In genomic region chr18:50969448-50969847, GRCh38 we compare ENCODE assay signal across 10 cellular contexts. TPM values are rescaled to one million over a fixed set of nuclear protein-coding genes. Genes with fewer than 3 reads are reported as not detected.
DNase-seq lines count a peak whose midpoint lies in the region; ATAC-seq and TF ChIP-seq lines count a peak whose summit lies in the region.
"Had no signal": no experiment of that assay in that cellular context is flagged by ENCODE, and none has a peak within 500 bp of the region (broad histone marks: within the 10 kb centered on the region; RNA-seq: fewer than 3 reads in every experiment).

No MANE protein-coding gene starts in this region.

- H3K9me3 ChIP-seq in BLaER1 (no peaks in the 10 kb centered on the region), HCT116 (ENCODE audit: control insufficient read depth in 1 of 2, insufficient read depth in 1 of 2, low read depth in 1 of 2, low read length in 2 of 2) (no peaks in the 10 kb centered on the region)
- H3K9me3 ChIP-seq in naive thymus-derived CD4-positive, alpha-beta T cell (ENCODE audit: control insufficient read depth in 2 of 3, low read length in 3 of 3) = no peaks in the 10 kb centered on the region

- no peak overlapping the region for H3K27ac ChIP-seq in BLaER1
- H3K27ac ChIP-seq in HCT116 (ENCODE audit: low read depth, low read length) = no peak overlapping the region
- H3K27ac ChIP-seq in naive thymus-derived CD4-positive, alpha-beta T cell (ENCODE audit: low read depth, low read length) = no peak overlapping the region

- TF ChIP-seq CTCF in HCT116 (IDR thresholded peaks at IDR 0.05 in 2 of 3, conservative IDR thresholded peaks at IDR 0.05 in 1 of 3; ENCODE audit: borderline replicate concordance in 1 of 3, insufficient read depth in 1 of 3, low read depth in 2 of 3, low read length in 2 of 3) (no peak), GM10248 (IDR thresholded peaks at IDR 0.05; ENCODE audit: control extremely low read depth, extremely low read depth, low read depth, missing control alignments) (no peak)

- BruUV-seq in HCT116 (replicated peaks; lab: Mats Ljungman, UMichigan) = no TSS peak

- H3K27me3 ChIP-seq in BLaER1 = no peaks in the 10 kb centered on the region
- no peaks in the 10 kb centered on the region for H3K27me3 ChIP-seq in HCT116 (ENCODE audit: insufficient read depth, low read length)
- no peaks in the 10 kb centered on the region for H3K27me3 ChIP-seq in naive thymus-derived CD4-positive, alpha-beta T cell (ENCODE audit: control insufficient read depth in 2 of 2, insufficient read depth in 2 of 2, low read length in 2 of 2)

- no peak overlapping the region for H2AFZ ChIP-seq in HCT116 (ENCODE audit: low read depth, low read length, poor library complexity, severe bottlenecking)

- H3K4me3 ChIP-seq in BLaER1 (0 out of 2 replicates have a peak overlapping the region, but pooled peaks have one; percentile 91), HCT116 (replicated peaks in 1 of 2; ENCODE audit: low read depth in 1 of 2, low read length in 2 of 2) (peak overlapping the region; percentile 69 to 92; a peak in 3 of 4 replicates)
- H3K4me3 ChIP-seq in naive thymus-derived CD4-positive, alpha-beta T cell (ENCODE audit: low read length) = no peak overlapping the region

- H3K4me1 ChIP-seq in BLaER1 = peaks cover 15% of the 10 kb centered on the region
- peaks cover 16 to 31% of the 10 kb centered on the region in 2 experiments; a peak in 3 of 4 replicates for H3K4me1 ChIP-seq in HCT116 (ENCODE audit: control insufficient read depth in 1 of 2, insufficient read depth in 2 of 2, low read length in 2 of 2)
- peaks cover 8 to 13% of the 10 kb centered on the region in 2 donors for H3K4me1 ChIP-seq in naive thymus-derived CD4-positive, alpha-beta T cell (ENCODE audit: control insufficient read depth in 2 of 2, insufficient read depth in 2 of 2, low read length in 2 of 2)

- peak overlapping the region; percentile 94 for H3K4me3 Mint-ChIP-seq in activated naive CD8-positive, alpha-beta T cell treated with anti-CD3 and anti-CD28 coated beads for 36 hours
- H3K4me3 Mint-ChIP-seq in naive thymus-derived CD4-positive, alpha-beta T cell = peak overlapping the region; percentile 70 to 98 (median 88)

- peaks cover 15% of the 10 kb centered on the region for H3K79me2 ChIP-seq in HCT116 (ENCODE audit: insufficient read depth, low read length)

- TF ChIP-seq POLR2A in HCT116 (IDR thresholded peaks at IDR 0.05; ENCODE audit: borderline replicate concordance, extremely low read depth, insufficient read depth, insufficient read length) = no peak

- POLR2A ChIA-PET in HCT116 (lab: Charles Lee) = no interaction called here
- POLR2A ChIA-PET in naive thymus-derived CD4-positive, alpha-beta T cell (lab: Charles Lee) = interaction anchor here (2.4 to 6.2 kb wide), 2 partner anchors 60 to 89 kb away, joined by 6 to 109 read pairs; partner anchors contain the start of gene SMAD4
- POLR2A ChIA-PET in GM10248 (lab: Yijun Ruan, JAX) = no interaction called here

- peaks cover 4% of the 10 kb centered on the region for H3K36me3 Mint-ChIP-seq in activated naive CD8-positive, alpha-beta T cell treated with anti-CD3 and anti-CD28 coated beads for 36 hours
- peaks cover under 1 to 6% (median 3%) of the 10 kb centered on the region in 5 donors for H3K36me3 Mint-ChIP-seq in naive thymus-derived CD4-positive, alpha-beta T cell

- no peaks in the 10 kb centered on the region for H3K9me2 ChIP-seq in HCT116 (ENCODE audit: insufficient read depth)

- H4K20me1 ChIP-seq in BLaER1 (no peaks in the 10 kb centered on the region), HCT116 (ENCODE audit: insufficient read depth) (no peaks in the 10 kb centered on the region)

- H3K27me3 Mint-ChIP-seq in activated naive CD8-positive, alpha-beta T cell treated with anti-CD3 and anti-CD28 coated beads for 36 hours = no peaks in the 10 kb centered on the region
- no peaks in the 10 kb centered on the region for H3K27me3 Mint-ChIP-seq in naive thymus-derived CD4-positive, alpha-beta T cell

- intact Hi-C loops in HCT116 (cut with micrococcal nuclease) = loop anchor here (5.0 kb wide), 4 partner anchors 63 to 228 kb away; partner anchors contain the start of genes ME2, MEX3C, MRO and SMAD4
- intact Hi-C loops in naive thymus-derived CD4-positive, alpha-beta T cell (cut with micrococcal nuclease) = loop anchor here (2.0 to 10.0 kb wide), 3 partner anchors 149 to 685 kb away; partner anchors contain the start of genes CXXC1 (in 1 of the 2), MBD1 (in 1 of the 2), MRO (in 1 of the 2) and SKA1 (in 1 of the 2)

- peak overlapping the region; percentile 79 for H3K4me2 ChIP-seq in BLaER1
- H3K4me2 ChIP-seq in HCT116 (ENCODE audit: low read length) = peak overlapping the region; percentile 92

- H3K36me3 ChIP-seq in BLaER1 (peaks cover 3% of the 10 kb centered on the region), HCT116 (ENCODE audit: control insufficient read depth in 1 of 2, insufficient read depth in 2 of 2, low read length in 2 of 2) (no peaks in the 10 kb centered on the region)
- no peaks in the 10 kb centered on the region for H3K36me3 ChIP-seq in naive thymus-derived CD4-positive, alpha-beta T cell (ENCODE audit: control insufficient read depth in 2 of 3, insufficient read depth in 3 of 3, low read length in 3 of 3)

- ATAC-seq in HCT116 (no peak), HG03108 (IDR thresholded peaks at IDR 0.05; ENCODE audit: unreplicated experiment) (no peak)
- no peak for ATAC-seq in naive thymus-derived CD4-positive, alpha-beta T cell

- H3K9me3 Mint-ChIP-seq in activated naive CD8-positive, alpha-beta T cell treated with anti-CD3 and anti-CD28 coated beads for 36 hours = no peaks in the 10 kb centered on the region
- peaks cover 0 to 4% (median 0%) of the 10 kb centered on the region in 11 donors for H3K9me3 Mint-ChIP-seq in naive thymus-derived CD4-positive, alpha-beta T cell

- no peak for DNase-seq in HCT116 (ENCODE audit: low read depth, low spot score)
- no peak for DNase-seq in activated naive CD8-positive, alpha-beta T cell treated with anti-CD3 and anti-CD28 coated beads for 36 hours
- DNase-seq in naive thymus-derived CD4-positive, alpha-beta T cell = no peak
- DNase-seq in GM10248 (ENCODE audit: extremely low spot score) = no peak
- no peak for DNase-seq in SIG-M5 (lab: John Stamatoyannopoulos, UW)
- DNase-seq in NCI-H2107 (lab: John Stamatoyannopoulos, UW) = no peak
- DNase-seq: NCI-H1930, T-helper 9 cell had no signal

- no peak for TF ChIP-seq RAD21 in HCT116 (IDR thresholded peaks at IDR 0.05; ENCODE audit: low read depth)

- no peak overlapping the region for H3K9ac ChIP-seq in BLaER1
- H3K9ac ChIP-seq in HCT116 (ENCODE audit: low read length) = peak overlapping the region; percentile 89; the same call in 1 of the 2 replicates

- H3K27ac Mint-ChIP-seq in activated naive CD8-positive, alpha-beta T cell treated with anti-CD3 and anti-CD28 coated beads for 36 hours = peak overlapping the region; percentile 91
- peak overlapping the region in 8 of 9 donors; percentile 70 to 95 (median 84) for H3K27ac Mint-ChIP-seq in naive thymus-derived CD4-positive, alpha-beta T cell

- H3K4me1 Mint-ChIP-seq in activated naive CD8-positive, alpha-beta T cell treated with anti-CD3 and anti-CD28 coated beads for 36 hours = peaks cover 21% of the 10 kb centered on the region
- H3K4me1 Mint-ChIP-seq in naive thymus-derived CD4-positive, alpha-beta T cell = peaks cover 15 to 44% (median 32%) of the 10 kb centered on the region in 7 donors

- RAD21 ChIA-PET in HCT116 (lab: Charles Lee; ENCODE audit: low non-redundant PET in 1 of 2, low total read pairs in 2 of 2, uncharacterized antibody in 2 of 2, unreplicated experiment in 2 of 2) = no interaction called here

- CTCF ChIA-PET in HCT116 (lab: Charles Lee) (no interaction called here), GM10248 (lab: Yijun Ruan, JAX) (no interaction called here)
- CTCF ChIA-PET in naive thymus-derived CD4-positive, alpha-beta T cell (lab: Charles Lee) = no interaction called here

TF ChIP-seq in HCT116, 20 proteins besides CTCF, POLR2A, EP300 and RAD21:
- TF ChIP-seq REST (IDR thresholded peaks at IDR 0.05; ENCODE audit: low read depth) (no peak), POLR2AphosphoS5 (IDR thresholded peaks at IDR 0.05; ENCODE audit: low read depth, low read length) (0 out of 2 replicates have a peak, but pooled peaks have one; percentile 2)
TF ChIP-seq in HCT116: peak in this region for 1.

RNA-seq across cellular contexts. Expression of gene ELAC1, which starts 1.6 kb away (rescaled TPM):
- total RNA-seq in HCT116 (2021; ENCODE audit: unreplicated experiment) = 8.6 TPM
- 4.5 and 7.1 TPM in 2 replicates for polyA plus RNA-seq in HCT116 (2012)
- 10 to 100 TPM in 1 of 2 experiments, 1 to 10 TPM in 1; 8.0 to 11.2 TPM for total RNA-seq in activated naive CD8-positive, alpha-beta T cell treated with anti-CD3 and anti-CD28 coated beads for 36 hours
- 10 to 100 TPM in 2 of 5 experiments, 1 to 10 TPM in 3; 4.3 to 11.2 (median 6.3) TPM for total RNA-seq in naive thymus-derived CD4-positive, alpha-beta T cell
- 10 to 100 TPM; 18.1 to 19.2 TPM for polyA plus RNA-seq in naive thymus-derived CD4-positive, alpha-beta T cell
